Comparison of ENCODE assay signal across 1 cellular context in genomic region chr9:27924502-27924901, GRCh38.
TF ChIP-seq lines count a peak whose summit lies in the region.

No MANE protein-coding gene starts in this region.

TF ChIP-seq in SK-N-SH treated with all-trans-retinoic acid at 6 μM for 48 hours, 23 proteins besides CTCF, POLR2A, EP300 and RAD21 (continued from another document):
- TF ChIP-seq CSRNP3 (CRISPR knock-in tag; IDR thresholded peaks at IDR 0.05) (no peak), ZNF8 (CRISPR knock-in tag; IDR thresholded peaks at IDR 0.05) (no peak), ARNTL (CRISPR knock-in tag; IDR thresholded peaks at IDR 0.05; ENCODE audit: borderline replicate concordance, low read depth) (no peak), GLIS3 (CRISPR knock-in tag; IDR thresholded peaks at IDR 0.05) (no peak), ZNF565 (CRISPR knock-in tag; conservative IDR thresholded peaks at IDR 0.05; ENCODE audit: low read depth) (no peak), ISL1 (CRISPR knock-in tag; IDR thresholded peaks at IDR 0.05) (no peak), OSR1 (CRISPR knock-in tag; IDR thresholded peaks at IDR 0.05) (no peak), TOX (CRISPR knock-in tag; IDR thresholded peaks at IDR 0.05; ENCODE audit: borderline replicate concordance) (no peak), CSDC2 (CRISPR knock-in tag; IDR thresholded peaks at IDR 0.05) (no peak), SNAI2 (CRISPR knock-in tag; IDR thresholded peaks at IDR 0.05) (no peak), POU6F1 (CRISPR knock-in tag; IDR thresholded peaks at IDR 0.05; ENCODE audit: borderline replicate concordance, low read depth) (no peak)
